Comparison of ENCODE assay signal across 10 cellular contexts in the genomic region with DNA sequence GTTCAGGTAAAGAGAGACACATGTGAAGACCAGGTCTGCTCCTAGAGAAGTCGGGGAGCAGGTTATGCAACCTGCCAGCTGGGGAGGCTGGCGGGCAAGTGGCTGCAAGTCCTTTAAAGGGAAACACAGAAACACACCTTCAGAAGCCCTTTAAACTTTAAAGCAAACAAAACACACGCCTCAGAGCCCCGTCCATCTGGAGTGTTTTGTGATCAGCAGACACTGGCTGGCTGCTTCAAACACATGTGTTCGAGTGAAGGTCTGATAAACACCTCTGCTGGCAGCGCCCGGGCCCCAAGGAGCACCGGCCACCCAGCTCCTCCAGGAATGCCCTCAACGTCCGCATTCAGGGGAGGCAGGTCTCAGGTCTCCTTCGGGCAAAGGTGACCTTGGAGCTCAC. TPM values are rescaled to one million over a fixed set of nuclear protein-coding genes. Genes with fewer than 3 reads are reported as not detected.
DNase-seq lines count a peak whose midpoint lies in the region; ATAC-seq and TF ChIP-seq lines count a peak whose summit lies in the region.
"Had no signal": no experiment of that assay in that cellular context is flagged by ENCODE, and none has a peak within 500 bp of the region (broad histone marks: within the 10 kb centered on the region; RNA-seq: fewer than 3 reads in every experiment).

No MANE protein-coding gene starts in this region.

- H3K27ac ChIP-seq in PC-3 (ENCODE audit: low read length) = peak overlapping the region; percentile 53

- H3F3A ChIP-seq in PC-3 (ENCODE audit: low read length, unreplicated experiment) = peaks cover 4% of the 10 kb centered on the region

- H3K36me3 ChIP-seq in PC-3 (ENCODE audit: low read depth, low read length) = peaks cover 97% of the 10 kb centered on the region

- peak overlapping the region; percentile 13 for H3K4me2 ChIP-seq in PC-3 (ENCODE audit: low read length)

- H2AFZ ChIP-seq in PC-3 (ENCODE audit: low read length) = no peak overlapping the region

- intact Hi-C loops in PC-3 (cut with micrococcal nuclease) = no loop called here
- intact Hi-C loops in left colon (cut with DNase I, micrococcal nuclease) = no loop called here
- intact Hi-C loops in activated T-helper 2 cell treated with anti-CD3 and anti-CD28 coated beads, Interferon-gamma antibody, Interleukin-2, Interleukin-4, amounts not matched to agents 10 μg/mL and 5 μg/mL and 100 μg/mL, durations not matched to agents 14 hours and 24 hours and 36 hours (cut with micrococcal nuclease) = no loop called here

- POLR2A ChIA-PET in PC-3 (lab: Charles Lee; ENCODE audit: unreplicated experiment) = interaction anchor here (0.5 to 1.4 kb wide), 5 partner anchors 10 to 73 kb away, joined by 3 to 6 read pairs (median 3); no protein-coding TSS in a partner anchor

- H3K27me3 Mint-ChIP-seq in HFFc6 (ENCODE audit: insufficient read depth) (peaks cover 11% of the 10 kb centered on the region), type B pancreatic cell (no peaks in the 10 kb centered on the region)
- H3K27me3 Mint-ChIP-seq in activated T-helper 2 cell treated with anti-CD3 and anti-CD28 coated beads, Interferon-gamma antibody, Interleukin-2, Interleukin-4, amounts not matched to agents 10 μg/mL and 5 μg/mL and 100 μg/mL, durations not matched to agents 14 hours and 24 hours and 36 hours (ENCODE audit: low read depth) = no peaks in the 10 kb centered on the region

- no peak overlapping the region for H3K4me3 ChIP-seq in PC-3 (ENCODE audit: low read length)

- H3K9me3 ChIP-seq in PC-3 (ENCODE audit: low read length) = no peaks in the 10 kb centered on the region

- H4K20me1 ChIP-seq in PC-3 (ENCODE audit: low read length) = peaks cover 100% of the 10 kb centered on the region

- H3K4me3 Mint-ChIP-seq in HFFc6 (no peak overlapping the region), type B pancreatic cell (peak overlapping the region; percentile 77)
- no peak overlapping the region for H3K4me3 Mint-ChIP-seq in activated T-helper 2 cell treated with anti-CD3 and anti-CD28 coated beads, Interferon-gamma antibody, Interleukin-2, Interleukin-4, amounts not matched to agents 10 μg/mL and 5 μg/mL and 100 μg/mL, durations not matched to agents 14 hours and 24 hours and 36 hours (ENCODE audit: low read depth)
- H3K4me3 Mint-ChIP-seq: activated T-cell treated with anti-CD3 and anti-CD28 coated beads, Interleukin-2, amount 50 U/mL, for 4 hours had no signal

- no peaks in the 10 kb centered on the region for H3K27me3 ChIP-seq in PC-3 (ENCODE audit: low read length)

- peaks cover 64% of the 10 kb centered on the region for H3K4me1 ChIP-seq in PC-3 (ENCODE audit: insufficient read depth, low read length)

- H3K9ac ChIP-seq in PC-3 (ENCODE audit: low read length) = no peak overlapping the region

- ATAC-seq in PC-3 (peak; percentile 16), left colon (peak; percentile 73)
- ATAC-seq: activated T-cell treated with anti-CD3 and anti-CD28 coated beads, Interleukin-2, amount 50 U/mL, for 4 hours had no signal

- TF ChIP-seq CTCF in HFFc6 (IDR thresholded peaks at IDR 0.05) = no peak
- TF ChIP-seq CTCF in PC-3 (conservative IDR thresholded peaks at IDR 0.05; ENCODE audit: low read depth, low read length) = no peak
- TF ChIP-seq CTCF in type B pancreatic cell (conservative IDR thresholded peaks at IDR 0.05) = no peak

- no peak for DNase-seq in HFFc6
- peak; percentile 41 for DNase-seq in PC-3
- no peak for DNase-seq in left colon
- DNase-seq in type B pancreatic cell (ENCODE audit: extremely low spot score, unreplicated experiment) = no peak
- DNase-seq in occipital lobe (lab: John Stamatoyannopoulos, UW) = no peak
- DNase-seq in activated T-helper 2 cell treated with anti-CD3 and anti-CD28 coated beads, Interferon-gamma antibody, Interleukin-2, Interleukin-4, amounts not matched to agents 10 μg/mL and 5 μg/mL and 100 μg/mL, durations not matched to agents 14 hours and 24 hours and 36 hours (ENCODE audit: low spot score) = no peak
- no peak for DNase-seq in NCI-H2029 (lab: John Stamatoyannopoulos, UW)
- DNase-seq: activated T-cell treated with anti-CD3 and anti-CD28 coated beads, Interleukin-2, amount 50 U/mL, for 4 hours; kidney glomerular epithelial cell; retina had no signal

- H3K9me2 ChIP-seq in PC-3 (replicated peaks; ENCODE audit: low read length) = no peaks in the 10 kb centered on the region

- peaks cover 100% of the 10 kb centered on the region for H3K79me2 ChIP-seq in PC-3 (ENCODE audit: low read length)

- H3K9me3 Mint-ChIP-seq in HFFc6 (no peaks in the 10 kb centered on the region), type B pancreatic cell (no peaks in the 10 kb centered on the region)
- no peaks in the 10 kb centered on the region for H3K9me3 Mint-ChIP-seq in activated T-helper 2 cell treated with anti-CD3 and anti-CD28 coated beads, Interferon-gamma antibody, Interleukin-2, Interleukin-4, amounts not matched to agents 10 μg/mL and 5 μg/mL and 100 μg/mL, durations not matched to agents 14 hours and 24 hours and 36 hours
- H3K9me3 Mint-ChIP-seq: activated T-cell treated with anti-CD3 and anti-CD28 coated beads, Interleukin-2, amount 50 U/mL, for 4 hours had no signal

- BruUV-seq in PC-3 (replicated peaks; lab: Mats Ljungman, UMichigan) = no TSS peak

- H3K27ac Mint-ChIP-seq in HFFc6 (peak overlapping the region; percentile 27; the same call in 1 of the 2 replicates), type B pancreatic cell (peak overlapping the region; percentile 90)
- H3K27ac Mint-ChIP-seq in activated T-helper 2 cell treated with anti-CD3 and anti-CD28 coated beads, Interferon-gamma antibody, Interleukin-2, Interleukin-4, amounts not matched to agents 10 μg/mL and 5 μg/mL and 100 μg/mL, durations not matched to agents 14 hours and 24 hours and 36 hours = no peak overlapping the region

- CTCF ChIA-PET in PC-3 (lab: Charles Lee) = interaction anchor here (0.9 to 1.1 kb wide), 3 partner anchors 17 to 139 kb away, joined by 3 to 4 read pairs (median 3); no protein-coding TSS in a partner anchor

- peaks cover 36% of the 10 kb centered on the region for H3K4me1 Mint-ChIP-seq in HFFc6 (ENCODE audit: low read depth)
- peaks cover 46% of the 10 kb centered on the region for H3K4me1 Mint-ChIP-seq in type B pancreatic cell (ENCODE audit: unreplicated experiment)
- no peaks in the 10 kb centered on the region for H3K4me1 Mint-ChIP-seq in activated T-helper 2 cell treated with anti-CD3 and anti-CD28 coated beads, Interferon-gamma antibody, Interleukin-2, Interleukin-4, amounts not matched to agents 10 μg/mL and 5 μg/mL and 100 μg/mL, durations not matched to agents 14 hours and 24 hours and 36 hours (ENCODE audit: low read depth)

- H3K36me3 Mint-ChIP-seq in HFFc6 (ENCODE audit: low read depth) = no peaks in the 10 kb centered on the region
- H3K36me3 Mint-ChIP-seq in type B pancreatic cell = peaks cover under 1% of the 10 kb centered on the region
- no peaks in the 10 kb centered on the region for H3K36me3 Mint-ChIP-seq in activated T-helper 2 cell treated with anti-CD3 and anti-CD28 coated beads, Interferon-gamma antibody, Interleukin-2, Interleukin-4, amounts not matched to agents 10 μg/mL and 5 μg/mL and 100 μg/mL, durations not matched to agents 14 hours and 24 hours and 36 hours (ENCODE audit: low read depth)

RNA-seq across cellular contexts. Expression of a gene that starts 15.2 kb away (rescaled TPM):
- total RNA-seq in HFFc6 (2021; fragmentation: NEBNext Ultra II Directional; extraction: Animal tissue kit (Norgen Biotek cat#: 25700)) = under 1 TPM in 4 of 6 experiments, not detected in 2; 0.05 to 0.12 (median 0.07) TPM
- 252 and 333 TPM in 2 replicates for total RNA-seq in PC-3 (2014; rRNA removed)
- total RNA-seq in left colon = 10 to 100 TPM; 11.0 to 16.0 TPM
- 13.7 and 30.3 TPM in 2 replicates for total RNA-seq in type B pancreatic cell (ENCODE audit: low replicate concordance)
- 0.47 TPM for total RNA-seq in occipital lobe
- not detected in 2 replicates for total RNA-seq in activated T-helper 2 cell treated with anti-CD3 and anti-CD28 coated beads, Interferon-gamma antibody, Interleukin-2, Interleukin-4, amounts not matched to agents 10 μg/mL and 5 μg/mL and 100 μg/mL, durations not matched to agents 14 hours and 24 hours and 36 hours
